19 cellular contexts compared by ENCODE assay signal in the genomic region with DNA sequence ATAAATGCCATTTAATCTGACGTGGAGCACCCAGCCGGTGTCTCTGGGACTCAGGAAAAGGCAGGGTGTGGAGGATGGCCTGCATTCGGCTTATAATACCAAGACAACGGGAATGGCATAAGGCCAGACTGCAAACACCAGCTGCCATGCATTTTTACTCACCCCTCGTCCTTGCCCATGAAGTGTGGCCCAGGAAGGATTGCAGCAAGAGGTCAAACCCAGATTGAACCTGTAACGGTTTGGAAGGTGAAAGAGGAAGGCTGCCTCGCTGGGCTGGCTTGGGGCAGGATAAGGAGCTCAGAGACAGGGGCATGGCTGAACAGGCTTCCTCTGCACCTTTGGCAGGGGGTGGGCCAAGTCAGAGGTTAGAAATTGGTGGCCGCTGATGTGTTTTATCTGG.
A peak's percentile ranks its signal among the peaks of the same experiment; 100 is the strongest.
DNase-seq lines count a peak whose midpoint lies in the region; ATAC-seq and TF ChIP-seq lines count a peak whose summit lies in the region.
"Had no signal": no experiment of that assay in that cellular context is flagged by ENCODE, and none has a peak within 500 bp of the region (broad histone marks: within the 10 kb centered on the region; RNA-seq: fewer than 3 reads in every experiment).

No MANE protein-coding gene starts in this region.

- no peak overlapping the region for H2BK5ac ChIP-seq in neuronal stem cell (ENCODE audit: low read length)

- H3K9me3 ChIP-seq in HEK293 (ENCODE audit: control insufficient read depth, insufficient read depth, low read depth, low read length) = no peaks in the 10 kb centered on the region
- no peaks in the 10 kb centered on the region for H3K9me3 ChIP-seq in neuronal stem cell (replicated peaks in 1 of 2; ENCODE audit: control insufficient read depth in 2 of 2, insufficient read depth in 1 of 2, low read depth in 1 of 2, low read length in 2 of 2)
- H3K9me3 ChIP-seq in adrenal gland (replicated peaks in 1 of 3) = no peaks in the 10 kb centered on the region
- H3K9me3 ChIP-seq in SJCRH30 (replicated peaks) = no peaks in the 10 kb centered on the region
- H3K9me3 ChIP-seq: A549 had no signal

- intact Hi-C loops in CD14-positive monocyte (cut with micrococcal nuclease) (no loop called here), adrenal gland (cut with DNase I) (no loop called here)

- no peak for TF ChIP-seq POLR2A in adrenal gland (IDR thresholded peaks at IDR 0.05)

- H3K4me1 ChIP-seq in HEK293 (ENCODE audit: control insufficient read depth, insufficient read depth, low read length) = no peaks in the 10 kb centered on the region
- H3K4me1 ChIP-seq in neuronal stem cell (ENCODE audit: control insufficient read depth in 2 of 2, insufficient read depth in 1 of 2, low read depth in 1 of 2, low read length in 2 of 2) = peaks cover 24 to 53% of the 10 kb centered on the region in 2 donors
- H3K4me1 ChIP-seq in adrenal gland (replicated peaks in 1 of 2) = no peaks in the 10 kb centered on the region
- H3K4me1 ChIP-seq in SJCRH30 = no peaks in the 10 kb centered on the region
- H3K4me1 ChIP-seq: A549 had no signal

- H3K23ac ChIP-seq in neuronal stem cell (ENCODE audit: low read depth, low read length, poor library complexity) = no peak overlapping the region

- no peaks in the 10 kb centered on the region for H3K9me3 Mint-ChIP-seq in CD14-positive monocyte
- no peaks in the 10 kb centered on the region for H3K9me3 Mint-ChIP-seq in activated CD8-positive, alpha-beta T cell treated with anti-CD3 and anti-CD28 coated beads, Interleukin-2, amount 10 ng/mL, durations not matched to agents 7 days and 5 days (ENCODE audit: insufficient read depth)
- H3K9me3 Mint-ChIP-seq: T-cell had no signal

- H3K27me3 ChIP-seq in neuronal stem cell (ENCODE audit: control insufficient read depth in 3 of 3, insufficient read depth in 3 of 3, low read depth in 1 of 3, low read length in 3 of 3) = no peaks in the 10 kb centered on the region
- H3K27me3 ChIP-seq in adrenal gland = peaks cover 3% of the 10 kb centered on the region
- H3K27me3 ChIP-seq in SJCRH30 = peaks cover 46% of the 10 kb centered on the region

- H3K18ac ChIP-seq in neuronal stem cell (ENCODE audit: low read length) = no peak overlapping the region

- H3K27ac ChIP-seq in HEK293 (ENCODE audit: extremely low read depth, low read depth, low read length) (no peak overlapping the region), neuronal stem cell (replicated peaks; ENCODE audit: low read length) (no peak overlapping the region), adrenal gland (no peak overlapping the region), SJCRH30 (no peak overlapping the region)
- H3K27ac ChIP-seq: A549 had no signal

- no peak overlapping the region for H3K4me2 ChIP-seq in neuronal stem cell (ENCODE audit: insufficient read depth, low read length, poor library complexity, severe bottlenecking)
- H3K4me2 ChIP-seq: A549 had no signal

- peaks cover 3% of the 10 kb centered on the region for H3K4me1 Mint-ChIP-seq in CD14-positive monocyte
- H3K4me1 Mint-ChIP-seq in activated CD8-positive, alpha-beta T cell treated with anti-CD3 and anti-CD28 coated beads, Interleukin-2, amount 10 ng/mL, durations not matched to agents 7 days and 5 days (ENCODE audit: low read depth) = no peaks in the 10 kb centered on the region

- H3K36me3 Mint-ChIP-seq in CD14-positive monocyte = no peaks in the 10 kb centered on the region
- H3K36me3 Mint-ChIP-seq in activated CD8-positive, alpha-beta T cell treated with anti-CD3 and anti-CD28 coated beads, Interleukin-2, amount 10 ng/mL, durations not matched to agents 7 days and 5 days (ENCODE audit: low read depth) = no peaks in the 10 kb centered on the region
- H3K36me3 Mint-ChIP-seq: CD4-positive, alpha-beta memory T cell; T-cell had no signal

- DNase-seq in CD14-positive monocyte (ENCODE audit: low spot score) (peak; percentile 32), NCI-H774 (lab: John Stamatoyannopoulos, UW) (peak; percentile 17), neuronal stem cell (ENCODE audit: low spot score) (no peak), NCI-H1048 (lab: John Stamatoyannopoulos, UW) (no peak), adrenal gland (no peak), SJCRH30 (no peak)
- no peak for DNase-seq in activated CD8-positive, alpha-beta T cell treated with anti-CD3 and anti-CD28 coated beads, Interleukin-2, amount 10 ng/mL, durations not matched to agents 7 days and 5 days
- DNase-seq: Calu3; CD4-positive, alpha-beta memory T cell; KBM-7; MV-4-11; NCI-H146; NCI-H510A treated with DMSO at 0.1 percent for 48 hours; SHP77 treated with DMSO at 0.1 percent for 48 hours; T-cell had no signal

- no peak overlapping the region for H3K4me3 Mint-ChIP-seq in CD14-positive monocyte
- H3K4me3 Mint-ChIP-seq in activated CD8-positive, alpha-beta T cell treated with anti-CD3 and anti-CD28 coated beads, Interleukin-2, amount 10 ng/mL, durations not matched to agents 7 days and 5 days = no peak overlapping the region
- H3K4me3 Mint-ChIP-seq: CD4-positive, alpha-beta memory T cell; T-cell had no signal

- CTCF ChIA-PET in HEK293 (lab: Yijun Ruan, JAX) = interaction anchor here (0.6 to 1.9 kb wide), 2 partner anchors 97 to 1860 kb away, joined by 4 to 7 read pairs; partner anchors contain the start of gene WNT7A
- CTCF ChIA-PET in activated CD8-positive, alpha-beta T cell treated with anti-CD3 and anti-CD28 coated beads, Interleukin-2, amount 10 ng/mL, durations not matched to agents 7 days and 5 days (lab: Charles Lee) = no interaction called here

- H2BK15ac ChIP-seq in neuronal stem cell (ENCODE audit: low read length) = no peak overlapping the region

- H2AFZ ChIP-seq in neuronal stem cell (ENCODE audit: low read length) = no peak overlapping the region

- no peak for ATAC-seq in activated CD8-positive, alpha-beta T cell treated with anti-CD3 and anti-CD28 coated beads, Interleukin-2, amount 10 ng/mL, durations not matched to agents 7 days and 5 days
- ATAC-seq: A549, HepG2, SK-N-SH treated with all-trans-retinoic acid at 6 μM for 48 hours, T-cell had no signal

- H4K8ac ChIP-seq in neuronal stem cell (ENCODE audit: low read depth, low read length) = no peak overlapping the region

- no peak overlapping the region for H2AK5ac ChIP-seq in neuronal stem cell (ENCODE audit: low read depth, low read length)

- H3K27me3 Mint-ChIP-seq in CD14-positive monocyte (ENCODE audit: low read depth in 3 of 3) = peaks cover 13 to 21% (median 14%) of the 10 kb centered on the region in 3 donors
- H3K27me3 Mint-ChIP-seq in activated CD8-positive, alpha-beta T cell treated with anti-CD3 and anti-CD28 coated beads, Interleukin-2, amount 10 ng/mL, durations not matched to agents 7 days and 5 days (ENCODE audit: low read depth) = peaks cover 6% of the 10 kb centered on the region

- H4K91ac ChIP-seq in neuronal stem cell (ENCODE audit: low read depth, low read length, poor library complexity) = peak overlapping the region; percentile 64

- no CpG with 5 or more reads among the region's 8 CpGs for WGBS in neuronal stem cell (ENCODE audit: extremely low coverage in 2 of 2, insufficient read length in 2 of 2, insufficient replicate concordance in 1 of 2), 2 donors
- 63 to 77% (median 72%) methylated on average over 8 of the region's 8 CpGs for WGBS in adrenal gland, 4 donors

- no peak overlapping the region for H3K9ac ChIP-seq in neuronal stem cell (ENCODE audit: low read depth, low read length, poor library complexity)

- no peak overlapping the region for H3K14ac ChIP-seq in neuronal stem cell (ENCODE audit: low read length)

- no peak overlapping the region for H3K27ac Mint-ChIP-seq in CD14-positive monocyte
- no peak overlapping the region for H3K27ac Mint-ChIP-seq in activated CD8-positive, alpha-beta T cell treated with anti-CD3 and anti-CD28 coated beads, Interleukin-2, amount 10 ng/mL, durations not matched to agents 7 days and 5 days
- H3K27ac Mint-ChIP-seq: CD4-positive, alpha-beta memory T cell; T-cell had no signal

- no peak overlapping the region for H2BK120ac ChIP-seq in neuronal stem cell (ENCODE audit: low read depth, low read length)

- POLR2A ChIA-PET in HEK293 (lab: Yijun Ruan, JAX) = no interaction called here
- POLR2A ChIA-PET in activated CD8-positive, alpha-beta T cell treated with anti-CD3 and anti-CD28 coated beads, Interleukin-2, amount 10 ng/mL, durations not matched to agents 7 days and 5 days (lab: Charles Lee) = no interaction called here

- no peak overlapping the region for H3K4me3 ChIP-seq in HEK293 (ENCODE audit: low read depth, low read length)
- H3K4me3 ChIP-seq in neuronal stem cell (ENCODE audit: low read length in 2 of 2) = no peak overlapping the region
- no peak overlapping the region for H3K4me3 ChIP-seq in adrenal gland
- H3K4me3 ChIP-seq in SJCRH30 = no peak overlapping the region
- H3K4me3 ChIP-seq: A549 had no signal

- no peak overlapping the region for H2BK12ac ChIP-seq in neuronal stem cell (ENCODE audit: low read length)

- no peaks in the 10 kb centered on the region for H3K79me1 ChIP-seq in neuronal stem cell (ENCODE audit: low read depth, low read length)

- TF ChIP-seq CTCF in CD14-positive monocyte (IDR thresholded peaks at IDR 0.05) = no peak
- no peak for TF ChIP-seq CTCF in HEK293 (tag by site-specific recombination; IDR thresholded peaks at IDR 0.05)
- TF ChIP-seq CTCF in adrenal gland (IDR thresholded peaks at IDR 0.05) = no peak

- no peaks in the 10 kb centered on the region for H3K36me3 ChIP-seq in HEK293 (ENCODE audit: control insufficient read depth in 2 of 2, insufficient read depth in 1 of 2, low read length in 2 of 2)
- no peaks in the 10 kb centered on the region for H3K36me3 ChIP-seq in neuronal stem cell (replicated peaks in 1 of 2; ENCODE audit: control insufficient read depth in 2 of 2, insufficient read depth in 2 of 2, low read length in 2 of 2)
- no peaks in the 10 kb centered on the region for H3K36me3 ChIP-seq in adrenal gland (replicated peaks in 1 of 2)
- H3K36me3 ChIP-seq in SJCRH30 = no peaks in the 10 kb centered on the region

- no peak overlapping the region for H3K4ac ChIP-seq in neuronal stem cell (ENCODE audit: low read length)

TF ChIP-seq in HEK293, 187 proteins besides CTCF, POLR2A, EP300 and RAD21 (continues in another document):
- TF ChIP-seq HOXA7 (CRISPR knock-in tag; IDR thresholded peaks at IDR 0.05; ENCODE audit: borderline replicate concordance) (no peak), ZNF112 (tag by site-specific recombination; IDR thresholded peaks at IDR 0.05) (no peak), ZNF26 (tag by site-specific recombination; IDR thresholded peaks at IDR 0.05) (peak; percentile 34; the same call in 1 of the 2 replicates)

Comparison
In these comparisons a context has a peak if more than half of its experiments do, and no peak if none do; other contexts are left out.
1. DNase-seq: peak in CD14-positive monocyte (single experiment) and NCI-H774 (single experiment); none in neuronal stem cell (single experiment), NCI-H1048 (single experiment), activated CD8-positive, alpha-beta T cell treated with anti-CD3 and anti-CD28 coated beads, Interleukin-2, amount 10 ng/mL, durations not matched to agents 7 days and 5 days (single experiment), adrenal gland (0 of 7) and SJCRH30 (0 of 2).